8 cellular contexts compared by ENCODE assay signal in genomic region chr3:107525101-107525953, GRCh38. TPM values are rescaled to one million over a fixed set of nuclear protein-coding genes. Genes with fewer than 3 reads are reported as not detected.
DNase-seq lines count a peak whose midpoint lies in the region; ATAC-seq and TF ChIP-seq lines count a peak whose summit lies in the region.

No MANE protein-coding gene starts in this region.

- DNase-seq in GDM1 (lab: John Stamatoyannopoulos, UW) (peak; percentile 10), Karpas-422 (peak; percentile 71)
- peak; percentile 16 for DNase-seq in activated CD4-positive, alpha-beta T cell treated with anti-CD3 and anti-CD28 coated beads, Interleukin-2, amount 10 ng/mL, durations not matched to agents 7 days and 5 days
- DNase-seq in stimulated activated CD4-positive, alpha-beta T cell treated with anti-CD3 and anti-CD28 coated beads, Interleukin-4, amount 100 ng/mL, for 24 hours = peak; percentile 21

- H3K4me3 ChIP-seq in Karpas-422 (ENCODE audit: low read length) (peak overlapping the region; percentile 95), duodenal mucosa (ENCODE audit: low read depth in 1 of 2, low read length in 2 of 2) (peak overlapping the region; percentile 89 to 96), liver (ENCODE audit: low read depth in 1 of 3, low read length in 3 of 3) (peak overlapping the region; percentile 80 to 95 (median 95))

- H3K4me3 Mint-ChIP-seq in activated CD4-positive, alpha-beta T cell treated with anti-CD3 and anti-CD28 coated beads, Interleukin-2, amount 10 ng/mL, durations not matched to agents 7 days and 5 days = peak overlapping the region; percentile 92

- no peaks in the 10 kb centered on the region for H3K27me3 Mint-ChIP-seq in activated CD4-positive, alpha-beta T cell treated with anti-CD3 and anti-CD28 coated beads, Interleukin-2, amount 10 ng/mL, durations not matched to agents 7 days and 5 days

- H3K4me2 ChIP-seq in Karpas-422 (ENCODE audit: low read depth, low read length, poor library complexity, severe bottlenecking) = peak overlapping the region; percentile 100

- WGBS in liver = under 1% methylated on average over 66 of the region's 66 CpGs

- H3K4me1 ChIP-seq in Karpas-422 (ENCODE audit: low read length) (peaks cover 44% of the 10 kb centered on the region), duodenal mucosa (ENCODE audit: control insufficient read depth in 1 of 2, insufficient read depth in 2 of 2, low read length in 2 of 2) (peaks cover 7 to 11% of the 10 kb centered on the region in 2 donors), liver (ENCODE audit: control insufficient read depth in 4 of 4, insufficient read depth in 4 of 4, low read length in 3 of 4) (peaks cover 2 to 12% (median 9%) of the 10 kb centered on the region in 4 donors)

- no peak for TF ChIP-seq RAD21 in liver (IDR thresholded peaks at IDR 0.05)

- H3K79me2 ChIP-seq in Karpas-422 (ENCODE audit: low read length) = peaks cover 79% of the 10 kb centered on the region

- ATAC-seq in GM21515 (IDR thresholded peaks at IDR 0.05; ENCODE audit: unreplicated experiment) (no peak), HG03108 (IDR thresholded peaks at IDR 0.05; ENCODE audit: unreplicated experiment) (no peak)

- no peaks in the 10 kb centered on the region for H4K20me1 ChIP-seq in Karpas-422 (ENCODE audit: insufficient read depth, low read depth, low read length)

- TF ChIP-seq CTCF in liver (IDR thresholded peaks at IDR 0.05; ENCODE audit: low read depth, low read length, missing input control) = no peak

- H3K27ac ChIP-seq in Karpas-422 (ENCODE audit: low read length) (peak overlapping the region; percentile 88), duodenal mucosa (ENCODE audit: low read depth, low read length) (no peak overlapping the region), liver (ENCODE audit: low read depth in 1 of 2, low read length in 2 of 2) (peak overlapping the region; percentile 79 to 95)

- H3K27me3 ChIP-seq in Karpas-422 (ENCODE audit: low read length) = no peaks in the 10 kb centered on the region
- H3K27me3 ChIP-seq in duodenal mucosa (ENCODE audit: control insufficient read depth in 1 of 2, insufficient read depth in 2 of 2, low read length in 2 of 2) = no peaks in the 10 kb centered on the region
- H3K27me3 ChIP-seq in liver (ENCODE audit: control insufficient read depth in 4 of 4, insufficient read depth in 4 of 4, low read length in 3 of 4) = no peaks in the 10 kb centered on the region

- POLR2A ChIA-PET in activated CD4-positive, alpha-beta T cell treated with anti-CD3 and anti-CD28 coated beads, Interleukin-2, amount 10 ng/mL, durations not matched to agents 7 days and 5 days (lab: Charles Lee) = no interaction called here

- peaks cover 30% of the 10 kb centered on the region; the same call in 1 of the 2 replicates for H3K36me3 ChIP-seq in Karpas-422 (ENCODE audit: insufficient read depth, low read length)
- H3K36me3 ChIP-seq in duodenal mucosa (ENCODE audit: control insufficient read depth in 1 of 2, insufficient read depth in 2 of 2, low read length in 2 of 2) = no peaks in the 10 kb centered on the region
- H3K36me3 ChIP-seq in liver (ENCODE audit: control insufficient read depth in 4 of 4, insufficient read depth in 3 of 4, low read depth in 1 of 4, low read length in 3 of 4) = peaks cover 0 to 1% (median 0%) of the 10 kb centered on the region in 4 donors

- H3K9me2 ChIP-seq in Karpas-422 (replicated peaks; ENCODE audit: insufficient read depth, low read length) = no peaks in the 10 kb centered on the region

- CTCF ChIA-PET in activated CD4-positive, alpha-beta T cell treated with anti-CD3 and anti-CD28 coated beads, Interleukin-2, amount 10 ng/mL, durations not matched to agents 7 days and 5 days (lab: Charles Lee) = no interaction called here

- peaks cover 24% of the 10 kb centered on the region for H3K36me3 Mint-ChIP-seq in activated CD4-positive, alpha-beta T cell treated with anti-CD3 and anti-CD28 coated beads, Interleukin-2, amount 10 ng/mL, durations not matched to agents 7 days and 5 days (ENCODE audit: low read depth)

- peak overlapping the region; percentile 49; the same call in 1 of the 2 replicates for H2AFZ ChIP-seq in Karpas-422 (ENCODE audit: low read length)

- no peaks in the 10 kb centered on the region for H3K9me3 ChIP-seq in Karpas-422 (ENCODE audit: low read length)
- no peaks in the 10 kb centered on the region for H3K9me3 ChIP-seq in duodenal mucosa (ENCODE audit: control insufficient read depth in 1 of 2, low read length in 2 of 2)
- no peaks in the 10 kb centered on the region for H3K9me3 ChIP-seq in liver (ENCODE audit: control insufficient read depth in 4 of 4, low read length in 3 of 4)

- H3K27ac Mint-ChIP-seq in activated CD4-positive, alpha-beta T cell treated with anti-CD3 and anti-CD28 coated beads, Interleukin-2, amount 10 ng/mL, durations not matched to agents 7 days and 5 days = peak overlapping the region; percentile 89

- peaks cover 22% of the 10 kb centered on the region for H3K4me1 Mint-ChIP-seq in activated CD4-positive, alpha-beta T cell treated with anti-CD3 and anti-CD28 coated beads, Interleukin-2, amount 10 ng/mL, durations not matched to agents 7 days and 5 days

- H3K9ac ChIP-seq in Karpas-422 (ENCODE audit: low read length) (peak overlapping the region; percentile 91), duodenal mucosa (ENCODE audit: low read depth in 1 of 2, low read length in 2 of 2) (peak overlapping the region; percentile 82 to 86), liver (ENCODE audit: low read depth in 1 of 2, low read length in 2 of 2) (peak overlapping the region; percentile 68 to 87)

- no peaks in the 10 kb centered on the region for H3K9me3 Mint-ChIP-seq in activated CD4-positive, alpha-beta T cell treated with anti-CD3 and anti-CD28 coated beads, Interleukin-2, amount 10 ng/mL, durations not matched to agents 7 days and 5 days

TF ChIP-seq in liver, 16 proteins besides CTCF, POLR2A, EP300 and RAD21:
- TF ChIP-seq SP1 (IDR thresholded peaks at IDR 0.05) = no peak
- TF ChIP-seq MAX (IDR thresholded peaks at IDR 0.05) = no peak
- TF ChIP-seq, protein P1, sequence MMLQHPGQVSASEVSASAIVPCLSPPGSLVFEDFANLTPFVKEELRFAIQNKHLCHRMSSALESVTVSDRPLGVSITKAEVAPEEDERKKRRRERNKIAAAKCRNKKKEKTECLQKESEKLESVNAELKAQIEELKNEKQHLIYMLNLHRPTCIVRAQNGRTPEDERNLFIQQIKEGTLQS (IDR thresholded peaks at IDR 0.05) = no peak
- TF ChIP-seq HNF4G (IDR thresholded peaks at IDR 0.05) = no peak
- no peak for TF ChIP-seq JUND (IDR thresholded peaks at IDR 0.05)
- peak; percentile 33 for TF ChIP-seq YY1 (IDR thresholded peaks at IDR 0.05)
- TF ChIP-seq REST (IDR thresholded peaks at IDR 0.05) = no peak

RNA-seq across cellular contexts. Expression of gene BBX, which starts 2.6 kb away (rescaled TPM):
- total RNA-seq in Karpas-422 (2014; rRNA removed; shearing (Covaris generic); ENCODE audit: low replicate concordance) = 81.8 and 109 TPM in 2 replicates
- 10 to 100 TPM; 35.0 to 45.4 TPM for total RNA-seq in activated CD4-positive, alpha-beta T cell treated with anti-CD3 and anti-CD28 coated beads, Interleukin-2, amount 10 ng/mL, durations not matched to agents 7 days and 5 days
- 10 to 100 TPM; 22.5 to 25.1 TPM for total RNA-seq in liver
- polyA plus RNA-seq in liver = 10 to 100 TPM in 1 of 2 donors, 1 to 10 TPM in 1; 4.7 to 18.5 TPM

Comparison
In these comparisons a context has a peak if more than half of its experiments do, and no peak if none do; other contexts are left out.
1. DNase-seq: peak in every context shown above with its lines; median percentile 71 in Karpas-422; 21 in stimulated activated CD4-positive, alpha-beta T cell treated with anti-CD3 and anti-CD28 coated beads, Interleukin-4, amount 100 ng/mL, for 24 hours; 16 in activated CD4-positive, alpha-beta T cell treated with anti-CD3 and anti-CD28 coated beads, Interleukin-2, amount 10 ng/mL, durations not matched to agents 7 days and 5 days; 10 in GDM1.